ENCODE assay signal across 21 cellular contexts in genomic region chr3:185555948-185556347, GRCh38. TPM values are rescaled to one million over a fixed set of nuclear protein-coding genes. Genes with fewer than 3 reads are reported as not detected.
DNase-seq lines count a peak whose midpoint lies in the region; ATAC-seq and TF ChIP-seq lines count a peak whose summit lies in the region.
"Had no signal": no experiment of that assay in that cellular context is flagged by ENCODE, and none has a peak within 500 bp of the region (broad histone marks: within the 10 kb centered on the region; RNA-seq: fewer than 3 reads in every experiment).

No MANE protein-coding gene starts in this region.

- in situ Hi-C loops in transverse colon (cut with MboI; ENCODE audit: low pct_ligation_motif_present in 1 of 4, low pct_unique_long_range_greater_than_20kb in 1 of 4, low sequenced_read_pairs in 3 of 4): no loop called here

- H3K27ac ChIP-seq in VCaP: peak overlapping the region; percentile 89
- H3K27ac ChIP-seq in mucosa of rectum (ENCODE audit: low read depth in 2 of 2, low read length in 2 of 2): peak overlapping the region; percentile 98 to 99
- peak overlapping the region; percentile 84 to 89 (median 88) for H3K27ac ChIP-seq in transverse colon
- H3K27ac ChIP-seq: RWPE1, SJSA1 had no signal

- peaks cover 58% of the 10 kb centered on the region for H3K36me3 Mint-ChIP-seq in Calu3 (ENCODE audit: insufficient read depth, unreplicated experiment)
- H3K36me3 Mint-ChIP-seq: CD4-positive, alpha-beta memory T cell had no signal

- H3K36me3 ChIP-seq in mucosa of rectum (ENCODE audit: control insufficient read depth in 2 of 2, insufficient read depth in 2 of 2, low read length in 2 of 2) (no peaks in the 10 kb centered on the region), transverse colon (no peaks in the 10 kb centered on the region)
- H3K36me3 ChIP-seq: SJSA1 had no signal

- H3K9me3 ChIP-seq in mucosa of rectum (ENCODE audit: control insufficient read depth in 2 of 2, low read length in 2 of 2) (no peaks in the 10 kb centered on the region), transverse colon (no peaks in the 10 kb centered on the region)
- H3K9me3 ChIP-seq: A549, SJSA1 had no signal

- H3K27ac Mint-ChIP-seq in Calu3 (ENCODE audit: unreplicated experiment): peak overlapping the region; percentile 100
- H3K27ac Mint-ChIP-seq: CD4-positive, alpha-beta memory T cell had no signal

- H3K4me1 ChIP-seq in mucosa of rectum (ENCODE audit: control insufficient read depth in 2 of 2, insufficient read depth in 2 of 2, low read length in 2 of 2): peaks cover 16 to 37% of the 10 kb centered on the region in 2 donors
- H3K4me1 ChIP-seq in transverse colon: peaks cover 0 to 70% (median 21%) of the 10 kb centered on the region in 4 donors

- no peak for TF ChIP-seq POLR2A in transverse colon (IDR thresholded peaks at IDR 0.05)

- CTCF ChIA-PET in Calu3 (lab: Charles Lee): interaction anchor here (0.8 to 1.1 kb wide), 2 partner anchors 10 to 240 kb away, joined by 3 to 4 read pairs; no protein-coding TSS in a partner anchor

- peaks cover 50% of the 10 kb centered on the region for H3K4me1 Mint-ChIP-seq in Calu3 (ENCODE audit: low read depth, unreplicated experiment)

- no peaks in the 10 kb centered on the region for H3K27me3 ChIP-seq in mucosa of rectum (ENCODE audit: control insufficient read depth in 2 of 2, insufficient read depth in 2 of 2, low read length in 2 of 2)
- H3K27me3 ChIP-seq in transverse colon: no peaks in the 10 kb centered on the region
- H3K27me3 ChIP-seq: SJSA1 had no signal

- no peaks in the 10 kb centered on the region for H3K9me3 Mint-ChIP-seq in Calu3 (ENCODE audit: low read depth, unreplicated experiment)
- H3K9me3 Mint-ChIP-seq: CD4-positive, alpha-beta memory T cell had no signal

- TF ChIP-seq EP300 in transverse colon (IDR thresholded peaks at IDR 0.05; ENCODE audit: low read depth): no peak

- no peak for ATAC-seq in left lobe of liver
- ATAC-seq: A549, HCT116 had no signal

- H3K9ac ChIP-seq in mucosa of rectum (ENCODE audit: low read depth in 1 of 2, low read length in 2 of 2): peak overlapping the region; percentile 5 to 28

- H3K4me3 ChIP-seq in mucosa of rectum (ENCODE audit: low read length in 2 of 2): no peak overlapping the region
- no peak overlapping the region for H3K4me3 ChIP-seq in transverse colon
- H3K4me3 ChIP-seq: A549, SJSA1 had no signal

- H3K4me3 Mint-ChIP-seq in Calu3 (ENCODE audit: low read depth, unreplicated experiment): peak overlapping the region; percentile 17
- H3K4me3 Mint-ChIP-seq: CD4-positive, alpha-beta memory T cell had no signal

- DNase-seq in Calu3 (no peak), transverse colon (no peak), DMS114 treated with DMSO at 0.1 percent for 48 hours (lab: John Stamatoyannopoulos, UW; ENCODE audit: unreplicated experiment) (no peak), left lobe of liver (ENCODE audit: low spot score) (no peak)
- no peak for DNase-seq in stimulated activated naive CD4-positive, alpha-beta T cell (lab: John Stamatoyannopoulos, UW)
- DNase-seq: CD4-positive, alpha-beta memory T cell; DMS79; GOT3; KBM-7; MV-4-11; NCI-H1417 treated with DMSO at 0.1 percent for 48 hours; NCI-H187 treated with DMSO at 0.1 percent for 48 hours; NCI-H226; NCI-H524; NCI-H82 had no signal

- TF ChIP-seq CTCF in Calu3 (IDR thresholded peaks at IDR 0.05; ENCODE audit: unreplicated experiment) (no peak), VCaP (conservative IDR thresholded peaks at IDR 0.05) (no peak), transverse colon (IDR thresholded peaks at IDR 0.05) (no peak)

- no TSS peak for BruUV-seq in Calu3 (replicated peaks; lab: Mats Ljungman, UMichigan)

- H3K27me3 Mint-ChIP-seq in Calu3 (ENCODE audit: unreplicated experiment): no peaks in the 10 kb centered on the region

- intact Hi-C loops in Calu3 (cut with micrococcal nuclease; ENCODE audit: unreplicated experiment) (loop anchor here (5.0 kb wide), 2 partner anchors 59 to 219 kb away; partner anchors contain the start of gene TMEM41A), transverse colon (cut with DNase I; ENCODE audit: low total_unique reads) (no loop called here)

RNA-seq across cellular contexts. Expression of gene LIPH, which starts 3.6 kb away (rescaled TPM):
- 159 and 213 TPM in 2 replicates for total RNA-seq in Calu3 (2022)
- 100 to 1,000 TPM in 1 of 4 donors, 10 to 100 TPM in 3; 31.6 to 115 (median 74.7) TPM for total RNA-seq in transverse colon
- total RNA-seq in left lobe of liver: 0.58 TPM
- total RNA-seq: CD4-positive, alpha-beta memory T cell had no signal

RNA-seq across cellular contexts. Expression of gene SENP2, which starts 30.1 kb away (rescaled TPM):
- total RNA-seq in Calu3 (2022) (75.1 and 87.1 TPM in 2 replicates), transverse colon (10 to 100 TPM in 3 of 4 donors, 1 to 10 TPM in 1; 4.0 to 28.4 (median 18.4) TPM), left lobe of liver (19.6 TPM)

RNA-seq across cellular contexts. Expression of gene TMEM41A, which starts 57.1 kb away (rescaled TPM):
- total RNA-seq in Calu3 (2022): 53.6 and 57.5 TPM in 2 replicates
- total RNA-seq in transverse colon: 10 to 100 TPM; 13.5 to 20.6 (median 15.5) TPM
- total RNA-seq in left lobe of liver: 18.5 TPM

Comparison
In these comparisons a context has a peak if more than half of its experiments do, and no peak if none do; other contexts are left out.
1. RNA of gene LIPH, which starts 3.6 kb away (total RNA-seq): 159 to 213 TPM in Calu3 and 31.6 to 115 TPM in transverse colon; 0.58 TPM in left lobe of liver (single experiment); every median in the first group is over 10 times any median in the second.
2. Peak in every context shown above with its lines, with median percentiles within 50 percentile points of each other: H3K27ac ChIP-seq.